ENCODE assay signal across 1 cellular context in genomic region chr5:157464518-157465171, GRCh38.
TF ChIP-seq lines count a peak whose summit lies in the region.

No MANE protein-coding gene starts in this region.

TF ChIP-seq in HEK293, 187 proteins besides CTCF, POLR2A, EP300 and RAD21 (continued from another document and continues in another):
- TF ChIP-seq OVOL3 (tag by site-specific recombination; IDR thresholded peaks at IDR 0.05) (no peak), ZNF10 (tag by site-specific recombination; IDR thresholded peaks at IDR 0.05) (no peak), ZNF692 (tag by site-specific recombination; IDR thresholded peaks at IDR 0.05) (peak; percentile 44), ZNF223 (tag by site-specific recombination; IDR thresholded peaks at IDR 0.05) (no peak), ZNF146 (tag by site-specific recombination; IDR thresholded peaks at IDR 0.05) (no peak), HOXA7 (CRISPR knock-in tag; IDR thresholded peaks at IDR 0.05; ENCODE audit: borderline replicate concordance) (no peak), KLF17 (tag by site-specific recombination; IDR thresholded peaks at IDR 0.05) (peak; percentile 73), FEZF1 (tag by site-specific recombination; IDR thresholded peaks at IDR 0.05) (0 out of 2 replicates have a peak, but pooled peaks have one; percentile 10), ZNF157 (tag by site-specific recombination; IDR thresholded peaks at IDR 0.05) (no peak), ZNF391 (tag by site-specific recombination; IDR thresholded peaks at IDR 0.05; ENCODE audit: borderline replicate concordance, low read depth) (no peak), ZNF830 (tag by site-specific recombination; IDR thresholded peaks at IDR 0.05; ENCODE audit: low read depth) (no peak), HIC1 (tag by site-specific recombination; IDR thresholded peaks at IDR 0.05) (peak; percentile 32; the same call in 1 of the 2 replicates), SETDB1 (IDR thresholded peaks at IDR 0.05; ENCODE audit: insufficient read length, low read length) (no peak), ZNF600 (tag by site-specific recombination; IDR thresholded peaks at IDR 0.05) (no peak), ZNF513 (tag by site-specific recombination; IDR thresholded peaks at IDR 0.05) (peak; percentile 53), ZNF292 (tag by site-specific recombination; IDR thresholded peaks at IDR 0.05; ENCODE audit: borderline replicate concordance, low read depth) (no peak), SP7 (tag by site-specific recombination; IDR thresholded peaks at IDR 0.05) (peak; percentile 81), MEIS1 (CRISPR knock-in tag; IDR thresholded peaks at IDR 0.05; ENCODE audit: borderline replicate concordance) (no peak), ZEB2 (tag by site-specific recombination; IDR thresholded peaks at IDR 0.05) (peak; percentile 89), ZNF629 (tag by site-specific recombination; IDR thresholded peaks at IDR 0.05) (peak; percentile 72; the same call in 1 of the 2 replicates), ZNF660 (tag by site-specific recombination; IDR thresholded peaks at IDR 0.05) (peak; percentile 41; the same call in 1 of the 2 replicates), RBAK (tag by site-specific recombination; IDR thresholded peaks at IDR 0.05) (no peak), ZNF362 (tag by site-specific recombination; IDR thresholded peaks at IDR 0.05) (no peak), ZBTB20 (tag by site-specific recombination; IDR thresholded peaks at IDR 0.05) (peak; percentile 15; the same call in 1 of the 2 replicates), ZNF658 (tag by site-specific recombination; IDR thresholded peaks at IDR 0.05) (no peak), SCRT2 (tag by site-specific recombination; IDR thresholded peaks at IDR 0.05) (peak; percentile 35), ZNF571 (tag by site-specific recombination; IDR thresholded peaks at IDR 0.05) (no peak), HOXC10 (CRISPR knock-in tag; IDR thresholded peaks at IDR 0.05) (no peak), ZNF366 (tag by site-specific recombination; conservative IDR thresholded peaks at IDR 0.05) (peak; percentile 62), KLF7 (tag by site-specific recombination; IDR thresholded peaks at IDR 0.05; ENCODE audit: borderline replicate concordance) (no peak), ZNF16 (tag by site-specific recombination; IDR thresholded peaks at IDR 0.05; ENCODE audit: low read depth) (no peak), YY1 (tag by site-specific recombination; IDR thresholded peaks at IDR 0.05) (no peak), ZNF791 (tag by site-specific recombination; IDR thresholded peaks at IDR 0.05) (0 out of 2 replicates have a peak, but pooled peaks have one; percentile 54), ATF2 (tag by site-specific recombination; IDR thresholded peaks at IDR 0.05; ENCODE audit: low read depth) (0 out of 2 replicates have a peak, but pooled peaks have one; percentile 21), ZNF169 (tag by site-specific recombination; IDR thresholded peaks at IDR 0.05) (no peak), BCL11A (tag by site-specific recombination; IDR thresholded peaks at IDR 0.05; ENCODE audit: low read depth) (no peak), ZNF155 (tag by site-specific recombination; IDR thresholded peaks at IDR 0.05) (no peak), ZNF394 (tag by site-specific recombination; IDR thresholded peaks at IDR 0.05; ENCODE audit: borderline replicate concordance) (no peak), ZSCAN30 (tag by site-specific recombination; IDR thresholded peaks at IDR 0.05) (no peak), ZNF23 (tag by site-specific recombination; IDR thresholded peaks at IDR 0.05; ENCODE audit: borderline replicate concordance) (no peak), AEBP2 (tag by site-specific recombination; IDR thresholded peaks at IDR 0.05; ENCODE audit: borderline replicate concordance) (no peak), ZNF510 (tag by site-specific recombination; IDR thresholded peaks at IDR 0.05; ENCODE audit: insufficient replicate concordance) (no peak), ZNF610 (tag by site-specific recombination; IDR thresholded peaks at IDR 0.05; ENCODE audit: borderline replicate concordance) (no peak), ZNF19 (tag by site-specific recombination; IDR thresholded peaks at IDR 0.05; ENCODE audit: low read depth) (no peak), ZNF341 (tag by site-specific recombination; IDR thresholded peaks at IDR 0.05; ENCODE audit: low read depth) (no peak), ZFP69B (tag by site-specific recombination; IDR thresholded peaks at IDR 0.05) (no peak), ZNF677 (tag by site-specific recombination; IDR thresholded peaks at IDR 0.05) (no peak)
- TF ChIP-seq, protein P1, sequence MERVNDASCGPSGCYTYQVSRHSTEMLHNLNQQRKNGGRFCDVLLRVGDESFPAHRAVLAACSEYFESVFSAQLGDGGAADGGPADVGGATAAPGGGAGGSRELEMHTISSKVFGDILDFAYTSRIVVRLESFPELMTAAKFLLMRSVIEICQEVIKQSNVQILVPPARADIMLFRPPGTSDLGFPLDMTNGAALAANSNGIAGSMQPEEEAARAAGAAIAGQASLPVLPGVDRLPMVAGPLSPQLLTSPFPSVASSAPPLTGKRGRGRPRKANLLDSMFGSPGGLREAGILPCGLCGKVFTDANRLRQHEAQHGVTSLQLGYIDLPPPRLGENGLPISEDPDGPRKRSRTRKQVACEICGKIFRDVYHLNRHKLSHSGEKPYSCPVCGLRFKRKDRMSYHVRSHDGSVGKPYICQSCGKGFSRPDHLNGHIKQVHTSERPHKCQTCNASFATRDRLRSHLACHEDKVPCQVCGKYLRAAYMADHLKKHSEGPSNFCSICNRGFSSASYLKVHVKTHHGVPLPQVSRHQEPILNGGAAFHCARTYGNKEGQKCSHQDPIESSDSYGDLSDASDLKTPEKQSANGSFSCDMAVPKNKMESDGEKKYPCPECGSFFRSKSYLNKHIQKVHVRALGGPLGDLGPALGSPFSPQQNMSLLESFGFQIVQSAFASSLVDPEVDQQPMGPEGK (tag by site-specific recombination; IDR thresholded peaks at IDR 0.05): peak; percentile 62
- TF ChIP-seq, protein P2, sequence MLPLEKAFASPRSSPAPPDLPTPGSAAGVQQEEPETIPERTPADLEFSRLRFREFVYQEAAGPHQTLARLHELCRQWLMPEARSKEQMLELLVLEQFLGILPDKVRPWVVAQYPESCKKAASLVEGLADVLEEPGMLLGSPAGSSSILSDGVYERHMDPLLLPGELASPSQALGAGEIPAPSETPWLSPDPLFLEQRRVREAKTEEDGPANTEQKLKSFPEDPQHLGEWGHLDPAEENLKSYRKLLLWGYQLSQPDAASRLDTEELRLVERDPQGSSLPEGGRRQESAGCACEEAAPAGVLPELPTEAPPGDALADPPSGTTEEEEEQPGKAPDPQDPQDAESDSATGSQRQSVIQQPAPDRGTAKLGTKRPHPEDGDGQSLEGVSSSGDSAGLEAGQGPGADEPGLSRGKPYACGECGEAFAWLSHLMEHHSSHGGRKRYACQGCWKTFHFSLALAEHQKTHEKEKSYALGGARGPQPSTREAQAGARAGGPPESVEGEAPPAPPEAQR (tag by site-specific recombination; IDR thresholded peaks at IDR 0.05): no peak
- TF ChIP-seq, protein P3, sequence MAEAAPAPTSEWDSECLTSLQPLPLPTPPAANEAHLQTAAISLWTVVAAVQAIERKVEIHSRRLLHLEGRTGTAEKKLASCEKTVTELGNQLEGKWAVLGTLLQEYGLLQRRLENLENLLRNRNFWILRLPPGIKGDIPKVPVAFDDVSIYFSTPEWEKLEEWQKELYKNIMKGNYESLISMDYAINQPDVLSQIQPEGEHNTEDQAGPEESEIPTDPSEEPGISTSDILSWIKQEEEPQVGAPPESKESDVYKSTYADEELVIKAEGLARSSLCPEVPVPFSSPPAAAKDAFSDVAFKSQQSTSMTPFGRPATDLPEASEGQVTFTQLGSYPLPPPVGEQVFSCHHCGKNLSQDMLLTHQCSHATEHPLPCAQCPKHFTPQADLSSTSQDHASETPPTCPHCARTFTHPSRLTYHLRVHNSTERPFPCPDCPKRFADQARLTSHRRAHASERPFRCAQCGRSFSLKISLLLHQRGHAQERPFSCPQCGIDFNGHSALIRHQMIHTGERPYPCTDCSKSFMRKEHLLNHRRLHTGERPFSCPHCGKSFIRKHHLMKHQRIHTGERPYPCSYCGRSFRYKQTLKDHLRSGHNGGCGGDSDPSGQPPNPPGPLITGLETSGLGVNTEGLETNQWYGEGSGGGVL (tag by site-specific recombination; IDR thresholded peaks at IDR 0.05): peak; percentile 41; the same call in 1 of the 2 replicates
